Comparison of ENCODE assay signal across 14 cellular contexts in the genomic region with DNA sequence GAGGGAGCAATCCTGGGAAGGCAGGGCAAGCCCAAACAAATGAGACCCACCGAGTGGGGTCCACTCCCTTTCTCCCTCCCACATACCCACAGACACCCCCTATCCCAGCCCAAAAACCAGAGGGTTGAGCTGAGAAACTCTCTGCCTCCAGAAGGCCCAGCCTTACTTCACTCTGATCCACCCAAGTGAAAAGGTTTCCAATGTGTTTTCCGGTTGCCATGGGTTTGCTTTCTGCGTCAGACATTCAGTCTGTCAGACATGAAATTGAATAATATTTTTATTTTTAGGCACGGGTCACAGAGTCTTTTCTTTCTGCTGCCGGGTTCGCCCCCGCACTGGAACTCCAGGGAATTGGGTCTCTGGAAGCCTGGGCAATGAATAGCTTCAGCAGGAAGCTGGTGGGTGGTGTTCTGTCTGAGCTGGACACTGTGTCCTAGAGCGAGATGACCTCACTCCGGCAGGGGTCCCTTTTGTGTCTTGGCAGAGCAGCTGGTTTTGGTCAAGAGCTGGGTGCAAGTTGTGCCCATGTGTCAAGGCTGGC.
A peak's percentile ranks its signal among the peaks of the same experiment; 100 is the strongest.
DNase-seq lines count a peak whose midpoint lies in the region; ATAC-seq and TF ChIP-seq lines count a peak whose summit lies in the region.
"Had no signal": no experiment of that assay in that cellular context is flagged by ENCODE, and none has a peak within 500 bp of the region (broad histone marks: within the 10 kb centered on the region; RNA-seq: fewer than 3 reads in every experiment).

No MANE protein-coding gene starts in this region.

- peaks cover 5% of the 10 kb centered on the region for H3K4me1 Mint-ChIP-seq in endodermal cell
- H3K4me1 Mint-ChIP-seq in activated T-cell treated with anti-CD3 and anti-CD28 coated beads, Interleukin-2, amount 50 U/mL, for 4 hours (ENCODE audit: low read depth) = no peaks in the 10 kb centered on the region
- H3K4me1 Mint-ChIP-seq: CD8-positive, alpha-beta memory T cell had no signal

- H3K27ac Mint-ChIP-seq in endodermal cell = no peak overlapping the region
- H3K27ac Mint-ChIP-seq: activated T-helper 1 cell treated with anti-CD3 and anti-CD28 coated beads, Interleukin-12 subunit alpha, Interleukin-12 subunit beta, Interleukin-2, Interleukin-4 antibody, amounts not matched to agents 30 ng/mL and 10 ng/mL and 1 ng/mL, durations not matched to agents 14 hours and 24 hours and 36 hours; CD8-positive, alpha-beta memory T cell had no signal

- H3K79me2 ChIP-seq in GM23248 (ENCODE audit: insufficient read depth) = no peaks in the 10 kb centered on the region

- H3K4me1 ChIP-seq in GM23248 (ENCODE audit: insufficient read depth) = no peaks in the 10 kb centered on the region
- H3K4me1 ChIP-seq in endodermal cell (ENCODE audit: control insufficient read depth, insufficient read depth, low read length) = no peaks in the 10 kb centered on the region
- peaks cover 0 to 8% (median 6%) of the 10 kb centered on the region in 3 donors for H3K4me1 ChIP-seq in skeletal muscle tissue (ENCODE audit: control insufficient read depth in 3 of 3, insufficient read depth in 3 of 3, low read length in 3 of 3)

- no peak overlapping the region for H3K4me2 ChIP-seq in GM23248 (ENCODE audit: unreplicated experiment)

- in situ Hi-C loops in GM23248 (cut with MboI) = no loop called here
- in situ Hi-C loops in GM13976 (cut with MboI; ENCODE audit: low sequenced_read_pairs, unreplicated experiment) = loop anchor here (25.0 kb wide), 1 partner anchor 702 kb away; no protein-coding TSS in a partner anchor

- ATAC-seq in GM19452 (IDR thresholded peaks at IDR 0.05; ENCODE audit: unreplicated experiment) = no peak
- ATAC-seq in GM18909 (IDR thresholded peaks at IDR 0.05; ENCODE audit: poor library complexity, unreplicated experiment) = no peak
- no peak for ATAC-seq in activated T-cell treated with anti-CD3 and anti-CD28 coated beads, Interleukin-2, amount 50 U/mL, for 4 hours
- ATAC-seq: mucosa of descending colon had no signal

- WGBS in GM23248 (ENCODE audit: low coverage in 1 of 2, low lambda C conversion rate in 2 of 2, missing lambda C conversion rate in 2 of 2), 2 experiments = 17 to 20% methylated on average over 9 of the region's 9 CpGs
- 92 to 100% methylated on average over 2 to 9 of the region's 9 CpGs for WGBS in endodermal cell (ENCODE audit: insufficient coverage in 1 of 2, insufficient read length in 1 of 2), 2 experiments

- H3K36me3 ChIP-seq in GM23248 (ENCODE audit: low read depth) = no peaks in the 10 kb centered on the region
- H3K36me3 ChIP-seq in endodermal cell (ENCODE audit: control insufficient read depth, insufficient read depth, low read length) = no peaks in the 10 kb centered on the region
- no peaks in the 10 kb centered on the region for H3K36me3 ChIP-seq in skeletal muscle tissue (ENCODE audit: control insufficient read depth in 3 of 3, insufficient read depth in 3 of 3, low read length in 3 of 3)

- peak overlapping the region; percentile 40; the same call in 1 of the 2 replicates for H3K27ac ChIP-seq in GM23248
- no peak overlapping the region for H3K27ac ChIP-seq in endodermal cell (ENCODE audit: low read depth, low read length)
- H3K27ac ChIP-seq in skeletal muscle tissue (ENCODE audit: low read depth, low read length) = peak overlapping the region; percentile 66

- peak; percentile 83 for DNase-seq in GM23248
- DNase-seq in endodermal cell = peak; percentile 13
- peak; percentile 18 for DNase-seq in islet precursor cell
- DNase-seq in activated T-cell treated with anti-CD3 and anti-CD28 coated beads, Interleukin-2, amount 50 U/mL, for 4 hours = no peak
- no peak for DNase-seq in GM13976 (ENCODE audit: low spot score)
- DNase-seq: activated CD4-positive, alpha-beta T cell treated with anti-CD3 and anti-CD28 coated beads, Interleukin-2, amount 50 U/mL, for 4 hours; CD8-positive, alpha-beta memory T cell; mucosa of descending colon; MV-4-11; stimulated activated CD4-positive, alpha-beta T cell treated with anti-CD3 and anti-CD28 coated beads, Interleukin-4, amount 100 ng/mL, for 4 hours had no signal

- TF ChIP-seq CTCF in endodermal cell (conservative IDR thresholded peaks at IDR 0.05) (no peak), GM13976 (IDR thresholded peaks at IDR 0.05; ENCODE audit: borderline replicate concordance, control extremely low read depth, extremely low read depth, insufficient read depth, missing control alignments) (no peak)

- H3K9ac ChIP-seq in GM23248 (peak overlapping the region; percentile 48; the same call in 1 of the 2 replicates), endodermal cell (ENCODE audit: extremely low read depth, low read length, poor library complexity, severe bottlenecking) (no peak overlapping the region), skeletal muscle tissue (ENCODE audit: low read depth in 1 of 3, low read length in 3 of 3) (no peak overlapping the region)

- H3K9me3 ChIP-seq in GM23248 (ENCODE audit: low read depth) (no peaks in the 10 kb centered on the region), endodermal cell (ENCODE audit: control insufficient read depth, low read length) (peaks cover 13% of the 10 kb centered on the region), skeletal muscle tissue (ENCODE audit: control insufficient read depth in 3 of 3, low read length in 3 of 3) (peaks cover 0 to 5% (median 0%) of the 10 kb centered on the region in 3 donors)
- H3K9me3 ChIP-seq: mucosa of descending colon had no signal

- H3F3A ChIP-seq in GM23248 (ENCODE audit: insufficient read depth) = 0 out of 2 replicates have a peak, but pooled peaks cover 7% of the 10 kb centered on the region

- H3K36me3 Mint-ChIP-seq in endodermal cell (ENCODE audit: low read depth) = no peaks in the 10 kb centered on the region
- peaks cover 4% of the 10 kb centered on the region for H3K36me3 Mint-ChIP-seq in activated T-cell treated with anti-CD3 and anti-CD28 coated beads, Interleukin-2, amount 50 U/mL, for 4 hours (ENCODE audit: insufficient read depth)

- H3K27me3 ChIP-seq in GM23248 (replicated peaks; ENCODE audit: insufficient read depth) (no peaks in the 10 kb centered on the region), endodermal cell (ENCODE audit: control insufficient read depth, insufficient read depth, low read length, poor library complexity, severe bottlenecking) (no peaks in the 10 kb centered on the region), skeletal muscle tissue (ENCODE audit: control insufficient read depth in 3 of 3, insufficient read depth in 3 of 3, low read length in 3 of 3) (peaks cover 0 to 4% (median 2%) of the 10 kb centered on the region in 3 donors)

- peaks cover 16% of the 10 kb centered on the region for H3K27me3 Mint-ChIP-seq in endodermal cell (ENCODE audit: insufficient read depth)
- peaks cover 14% of the 10 kb centered on the region for H3K27me3 Mint-ChIP-seq in activated T-cell treated with anti-CD3 and anti-CD28 coated beads, Interleukin-2, amount 50 U/mL, for 4 hours (ENCODE audit: low read depth)

- no peaks in the 10 kb centered on the region for H4K20me1 ChIP-seq in GM23248 (ENCODE audit: insufficient read depth)

- no peak overlapping the region for H2AFZ ChIP-seq in GM23248

- H3K9me2 ChIP-seq in GM23248 (ENCODE audit: insufficient read depth) = no peaks in the 10 kb centered on the region

- H3K4me3 Mint-ChIP-seq in endodermal cell = no peak overlapping the region
- H3K4me3 Mint-ChIP-seq in activated T-cell treated with anti-CD3 and anti-CD28 coated beads, Interleukin-2, amount 50 U/mL, for 4 hours = no peak overlapping the region
- H3K4me3 Mint-ChIP-seq: activated T-helper 1 cell treated with anti-CD3 and anti-CD28 coated beads, Interleukin-12 subunit alpha, Interleukin-12 subunit beta, Interleukin-2, Interleukin-4 antibody, amounts not matched to agents 30 ng/mL and 10 ng/mL and 1 ng/mL, durations not matched to agents 14 hours and 24 hours and 36 hours; CD8-positive, alpha-beta memory T cell had no signal

- no peak overlapping the region for H3K4me3 ChIP-seq in GM23248
- no peak overlapping the region for H3K4me3 ChIP-seq in endodermal cell (ENCODE audit: low read length)
- peak overlapping the region in 2 of 3 donors; percentile 9 to 16 for H3K4me3 ChIP-seq in skeletal muscle tissue (ENCODE audit: low read length in 3 of 3)
- H3K4me3 ChIP-seq: mucosa of descending colon had no signal

- peaks cover 12% of the 10 kb centered on the region for H3K9me3 Mint-ChIP-seq in endodermal cell
- peaks cover 8% of the 10 kb centered on the region for H3K9me3 Mint-ChIP-seq in activated T-cell treated with anti-CD3 and anti-CD28 coated beads, Interleukin-2, amount 50 U/mL, for 4 hours
- H3K9me3 Mint-ChIP-seq: activated T-helper 1 cell treated with anti-CD3 and anti-CD28 coated beads, Interleukin-12 subunit alpha, Interleukin-12 subunit beta, Interleukin-2, Interleukin-4 antibody, amounts not matched to agents 30 ng/mL and 10 ng/mL and 1 ng/mL, durations not matched to agents 14 hours and 24 hours and 36 hours had no signal

Comparison
In these comparisons a context has a peak if more than half of its experiments do, and no peak if none do; other contexts are left out.
1. DNase-seq: peak in GM23248 (single experiment), endodermal cell (single experiment) and islet precursor cell (single experiment); none in activated T-cell treated with anti-CD3 and anti-CD28 coated beads, Interleukin-2, amount 50 U/mL, for 4 hours (single experiment) and GM13976 (single experiment).
2. H3K4me3 ChIP-seq: peak in skeletal muscle tissue (2 of 3); none in GM23248 (single experiment) and endodermal cell (single experiment).